In the genomic region with DNA sequence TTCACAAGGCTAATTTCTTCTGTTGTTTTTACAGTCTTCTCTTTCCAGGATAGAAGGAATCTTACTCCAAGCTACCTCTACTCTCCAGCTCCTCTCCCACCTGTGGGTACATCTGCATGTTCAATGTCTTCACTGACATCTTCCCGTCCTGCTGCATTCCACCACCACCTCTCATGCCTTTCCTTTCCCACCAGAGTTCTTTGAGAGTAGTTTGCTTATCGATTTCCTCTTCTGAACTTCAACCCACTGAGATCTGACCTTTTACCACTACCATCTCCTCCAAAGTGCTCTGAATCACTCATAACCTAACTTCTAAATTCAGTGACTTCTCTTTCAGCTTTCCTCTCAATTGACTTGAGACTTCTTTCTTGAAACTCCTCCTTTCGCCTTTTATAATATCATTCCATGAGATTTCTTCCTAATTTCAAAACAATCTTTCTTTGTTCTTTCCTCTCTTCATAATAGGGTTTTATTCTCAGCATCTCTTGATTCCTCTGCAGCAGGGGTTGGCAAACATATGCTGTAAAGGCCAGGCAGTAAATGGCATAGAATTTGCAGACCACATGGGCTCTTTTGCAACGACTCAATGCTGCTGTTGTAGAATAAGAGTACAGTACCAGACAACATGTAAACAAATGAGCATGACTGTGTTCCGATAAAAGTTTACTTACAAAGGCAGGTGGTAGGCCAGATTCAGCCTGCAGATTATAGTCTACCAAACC, we compare ENCODE assay signal across 27 cellular contexts. TPM values are rescaled to one million over a fixed set of nuclear protein-coding genes. Genes with fewer than 3 reads are reported as not detected.
A peak's percentile ranks its signal among the peaks of the same experiment; 100 is the strongest.
DNase-seq lines count a peak whose midpoint lies in the region; ATAC-seq, FAIRE-seq and TF ChIP-seq lines count a peak whose summit lies in the region.
"Had no signal": no experiment of that assay in that cellular context is flagged by ENCODE, and none has a peak within 500 bp of the region (broad histone marks: within the 10 kb centered on the region; RNA-seq: fewer than 3 reads in every experiment).

No MANE protein-coding gene starts in this region.

- H4K20me1 ChIP-seq in HCT116 (ENCODE audit: insufficient read depth) (no peaks in the 10 kb centered on the region), H1 (replicated peaks in 1 of 2; ENCODE audit: control insufficient read depth in 1 of 2, insufficient read depth in 2 of 2, low read length in 2 of 2) (no peaks in the 10 kb centered on the region), PC-9 (ENCODE audit: insufficient read depth) (no peaks in the 10 kb centered on the region)

- CTCF ChIA-PET in HCT116 (lab: Charles Lee) (interaction anchor here (1.1 kb wide), 1 partner anchor 39 kb away, joined by 3 read pairs; no protein-coding TSS in a partner anchor), H1 (lab: Charles Lee; ENCODE audit: partially characterized antibody) (interaction anchor here (0.6 to 1.1 kb wide), 2 partner anchors 60 to 63 kb away, joined by 3 read pairs; no protein-coding TSS in a partner anchor), PC-9 (lab: Charles Lee) (no interaction called here)

- no peak overlapping the region for H2BK20ac ChIP-seq in H1 (ENCODE audit: low read length)

- H3K23ac ChIP-seq in H1 (ENCODE audit: insufficient read length), result no peak overlapping the region
- H3K23ac ChIP-seq in trophoblast cell (ENCODE audit: low read length), result no peak overlapping the region

- no peak overlapping the region for H3K14ac ChIP-seq in H1 (ENCODE audit: insufficient read length)
- H3K14ac ChIP-seq in trophoblast cell (ENCODE audit: low read length), result no peak overlapping the region

- no peaks in the 10 kb centered on the region for H3F3A ChIP-seq in PC-9 (ENCODE audit: insufficient read depth, low read depth)

- TF ChIP-seq RAD21 in HCT116 (IDR thresholded peaks at IDR 0.05; ENCODE audit: low read depth) (no peak), H1 (IDR thresholded peaks at IDR 0.05 in 1 of 2, conservative IDR thresholded peaks at IDR 0.05 in 1 of 2; ENCODE audit: low read depth in 2 of 2, low read length in 2 of 2) (no peak)

- POLR2A ChIA-PET in HCT116 (lab: Charles Lee), result interaction anchor here (1.5 to 2.1 kb wide), 3 partner anchors 9 to 16 kb away, joined by 3 to 7 read pairs (median 5); no protein-coding TSS in a partner anchor
- POLR2A ChIA-PET in H1 (lab: Charles Lee; ENCODE audit: partially characterized antibody), result no interaction called here
- POLR2A ChIA-PET in PC-9 (lab: Charles Lee; ENCODE audit: unreplicated experiment), result no interaction called here

- no peaks in the 10 kb centered on the region for H3K9me2 ChIP-seq in HCT116 (ENCODE audit: insufficient read depth)
- no peaks in the 10 kb centered on the region for H3K9me2 ChIP-seq in PC-9 (ENCODE audit: insufficient read depth)

- peak overlapping the region; percentile 32 for H3K9ac ChIP-seq in HCT116 (ENCODE audit: low read length)
- no peak overlapping the region for H3K9ac ChIP-seq in H1 (replicated peaks in 1 of 4; ENCODE audit: extremely low read depth in 1 of 4, low read depth in 3 of 4, low read length in 3 of 4)
- no peak overlapping the region for H3K9ac ChIP-seq in trophoblast cell (ENCODE audit: low read length)
- H3K9ac ChIP-seq: KMS-11 had no signal

- RAD21 ChIA-PET in HCT116 (lab: Charles Lee; ENCODE audit: low non-redundant PET in 1 of 2, low total read pairs in 2 of 2, uncharacterized antibody in 2 of 2, unreplicated experiment in 2 of 2), result no interaction called here

- H2BK120ac ChIP-seq in H1 (replicated peaks; ENCODE audit: low read depth, low read length) (no peak overlapping the region), trophoblast cell (ENCODE audit: insufficient read depth, low read length, poor library complexity) (no peak overlapping the region)

- no peak for TF ChIP-seq CTCF in HCT116 (IDR thresholded peaks at IDR 0.05 in 2 of 3, conservative IDR thresholded peaks at IDR 0.05 in 1 of 3; ENCODE audit: borderline replicate concordance in 1 of 3, insufficient read depth in 1 of 3, low read depth in 2 of 3, low read length in 2 of 3)
- no peak for TF ChIP-seq CTCF in H1 (IDR thresholded peaks at IDR 0.05; ENCODE audit: control extremely low read depth in 1 of 3, insufficient read depth in 1 of 3, low read depth in 1 of 3, low read length in 3 of 3)
- TF ChIP-seq CTCF in PC-9 (conservative IDR thresholded peaks at IDR 0.05), result no peak

- no peak overlapping the region for H4K8ac ChIP-seq in H1 (ENCODE audit: extremely low read depth, insufficient read depth, low read length)
- no peak overlapping the region for H4K8ac ChIP-seq in trophoblast cell (ENCODE audit: low read depth, low read length)

- no peak for FAIRE-seq in H1 (lab: Jason Lieb, UNC)
- FAIRE-seq: GM18507 had no signal

- peak overlapping the region; percentile 51 for H3K4me2 ChIP-seq in HCT116 (ENCODE audit: low read length)
- no peak overlapping the region for H3K4me2 ChIP-seq in H1 (ENCODE audit: insufficient read depth in 1 of 2, low read depth in 2 of 2, low read length in 2 of 2)
- H3K4me2 ChIP-seq in trophoblast cell (ENCODE audit: low read length), result no peak overlapping the region
- no peak overlapping the region for H3K4me2 ChIP-seq in PC-9
- H3K4me2 ChIP-seq: KMS-11 had no signal

- H3K27me3 ChIP-seq in HCT116 (ENCODE audit: insufficient read depth, low read length) (no peaks in the 10 kb centered on the region), H1 (replicated peaks in 1 of 4; ENCODE audit: control insufficient read depth in 3 of 4, extremely low read depth in 1 of 4, insufficient read depth in 3 of 4, low read length in 3 of 4) (peaks cover 0 to 1% (median 0%) of the 10 kb centered on the region in 4 experiments; a peak in 1 of 7 replicates), trophoblast cell (ENCODE audit: insufficient read depth, low read length) (no peaks in the 10 kb centered on the region), PC-9 (ENCODE audit: insufficient read depth, low read depth) (no peaks in the 10 kb centered on the region)

- H3K9me3 ChIP-seq in HCT116 (ENCODE audit: control insufficient read depth in 1 of 2, insufficient read depth in 1 of 2, low read depth in 1 of 2, low read length in 2 of 2), result no peaks in the 10 kb centered on the region
- no peaks in the 10 kb centered on the region for H3K9me3 ChIP-seq in H1 (ENCODE audit: insufficient read depth in 2 of 2, low read depth in 1 of 2, low read length in 1 of 2)
- H3K9me3 ChIP-seq in trophoblast cell (ENCODE audit: insufficient read depth, low read depth, low read length), result no peaks in the 10 kb centered on the region
- H3K9me3 ChIP-seq in PC-9 (ENCODE audit: insufficient read depth, low read depth), result no peaks in the 10 kb centered on the region

- TF ChIP-seq EP300 in H1 (IDR thresholded peaks at IDR 0.05; ENCODE audit: borderline replicate concordance in 1 of 2, low read depth in 2 of 2, low read length in 2 of 2), result no peak

- ATAC-seq in HCT116 (peak; percentile 33), HG03280 (IDR thresholded peaks at IDR 0.05; ENCODE audit: unreplicated experiment) (no peak)
- ATAC-seq: Panc1 had no signal

- H2BK5ac ChIP-seq in H1 (ENCODE audit: low read depth, low read length), result no peak overlapping the region
- no peak overlapping the region for H2BK5ac ChIP-seq in trophoblast cell (ENCODE audit: low read depth, low read length, poor library complexity)

- H2AK5ac ChIP-seq in H1 (ENCODE audit: low read depth, low read length) (no peak overlapping the region), trophoblast cell (ENCODE audit: low read length) (no peak overlapping the region)

- H3K79me1 ChIP-seq in H1 (ENCODE audit: low read depth, low read length) (no peaks in the 10 kb centered on the region), trophoblast cell (ENCODE audit: low read length) (no peaks in the 10 kb centered on the region)

- in situ Hi-C loops in SK-MEL-5 (cut with HindIII; ENCODE audit: low pct_unique_long_range_greater_than_20kb, low sequenced_read_pairs), result no loop called here

- H2BK15ac ChIP-seq in H1 (ENCODE audit: low read length), result no peak overlapping the region

- H4K91ac ChIP-seq in H1 (replicated peaks; ENCODE audit: insufficient read length, low read length) (no peak overlapping the region), trophoblast cell (ENCODE audit: low read depth, low read length) (no peak overlapping the region)

- no peak for TF ChIP-seq POLR2A in HCT116 (IDR thresholded peaks at IDR 0.05; ENCODE audit: borderline replicate concordance, extremely low read depth, insufficient read depth, insufficient read length)
- TF ChIP-seq POLR2A in H1 (IDR thresholded peaks at IDR 0.05; ENCODE audit: control extremely low read depth in 1 of 2, low read depth in 2 of 2, low read length in 2 of 2), result no peak

- intact Hi-C loops in HCT116 (cut with micrococcal nuclease), result no loop called here
- intact Hi-C loops in PC-9 (cut with micrococcal nuclease; ENCODE audit: unreplicated experiment), result no loop called here

- H3K27ac ChIP-seq in HCT116 (ENCODE audit: low read depth, low read length) (peak overlapping the region; percentile 62), H1 (ENCODE audit: low read depth, low read length) (no peak overlapping the region), trophoblast cell (ENCODE audit: low read depth, low read length) (no peak overlapping the region), PC-9 (no peak overlapping the region)
- H3K27ac ChIP-seq: KMS-11, RWPE1 had no signal

- H3K79me2 ChIP-seq in HCT116 (ENCODE audit: insufficient read depth, low read length) (peaks cover 61% of the 10 kb centered on the region), H1 (ENCODE audit: control insufficient read depth in 1 of 2, insufficient read depth in 2 of 2, low read length in 2 of 2) (no peaks in the 10 kb centered on the region), trophoblast cell (ENCODE audit: control insufficient read depth, insufficient read depth, low read length, poor library complexity) (no peaks in the 10 kb centered on the region), PC-9 (ENCODE audit: low read depth) (peaks cover 21% of the 10 kb centered on the region; the same call in 1 of the 2 replicates)

- H4K12ac ChIP-seq in trophoblast cell (ENCODE audit: low read depth, low read length), result no peak overlapping the region

- H2BK12ac ChIP-seq in H1 (ENCODE audit: low read depth, low read length), result no peak overlapping the region
- no peak overlapping the region for H2BK12ac ChIP-seq in trophoblast cell (ENCODE audit: low read length)

- no peaks in the 10 kb centered on the region; the same call in 1 of the 2 replicates for H3K23me2 ChIP-seq in H1 (ENCODE audit: low read depth, low read length)

- H3K56ac ChIP-seq in H1 (replicated peaks; ENCODE audit: insufficient read length, low read depth, low read length), result no peak overlapping the region

- BruUV-seq in HCT116 (replicated peaks; lab: Mats Ljungman, UMichigan) (no TSS peak), PC-9 (replicated peaks; lab: Mats Ljungman, UMichigan) (no TSS peak)

- H3K4ac ChIP-seq in H1 (replicated peaks; ENCODE audit: insufficient read length, low read depth, low read length) (no peak overlapping the region), trophoblast cell (ENCODE audit: low read depth, low read length) (no peak overlapping the region)

- DNase-seq in HCT116 (ENCODE audit: low read depth, low spot score) (no peak), SK-MEL-5 (ENCODE audit: low read depth, low spot score) (peak; percentile 48), H1 (ENCODE audit: low read depth in 1 of 2, low spot score in 2 of 2) (no peak), trophoblast cell (peak; percentile 42 to 76), PC-9 (no peak)
- no peak for DNase-seq in effector CD8-positive, alpha-beta T cell (lab: John Stamatoyannopoulos, UW)
- no peak for DNase-seq in stimulated activated naive CD4-positive, alpha-beta T cell treated with Interleukin-2 at 50 U/mL for 16 hours (lab: John Stamatoyannopoulos, UW)
- DNase-seq: CD8-positive, alpha-beta memory T cell; DMS153; DND-41; H9; HFFc6; NCI-H1092; NCI-H1417 treated with DMSO at 0.1 percent for 48 hours; NCI-H1694 treated with DMSO at 0.1 percent for 48 hours; NCI-H2081 treated with DMSO at 0.1 percent for 48 hours; NCI-H2171; NCI-H226; NCI-H524; NCI-H82; NK-92 treated with Interleukin-12 subunit alpha and Interleukin-12 subunit beta, amount 100 ng/mL, for 24 hours; SHP77 had no signal

- no peak overlapping the region for H4K5ac ChIP-seq in H1 (ENCODE audit: insufficient read length, low read depth, low read length)

- H3K4me1 ChIP-seq in HCT116 (ENCODE audit: control insufficient read depth in 1 of 2, insufficient read depth in 2 of 2, low read length in 2 of 2) (peaks cover 57 to 73% of the 10 kb centered on the region in 2 experiments), H1 (replicated peaks in 1 of 4; ENCODE audit: control insufficient read depth in 3 of 4, insufficient read depth in 4 of 4, low read length in 3 of 4) (no peaks in the 10 kb centered on the region), trophoblast cell (ENCODE audit: control insufficient read depth in 1 of 2, insufficient read depth in 2 of 2, low read length in 2 of 2) (peaks cover 0 to 2% of the 10 kb centered on the region in 2 experiments), PC-9 (replicated peaks; ENCODE audit: insufficient read depth) (peaks cover 7% of the 10 kb centered on the region; the same call in 1 of the 2 replicates)

- no peak overlapping the region for H3K4me3 ChIP-seq in HCT116 (replicated peaks in 1 of 2; ENCODE audit: low read depth in 1 of 2, low read length in 2 of 2)
- no peak overlapping the region for H3K4me3 ChIP-seq in H1 (ENCODE audit: extremely low read depth in 1 of 4, insufficient read depth in 2 of 4, low read depth in 3 of 4, low read length in 4 of 4)
- H3K4me3 ChIP-seq in trophoblast cell (ENCODE audit: low read depth, low read length), result no peak overlapping the region
- H3K4me3 ChIP-seq in PC-9, result no peak overlapping the region

- 76 to 100% methylated on average over 1 to 5 of the region's 5 CpGs for WGBS in H1 (ENCODE audit: extremely low coverage in 1 of 2, insufficient coverage in 1 of 2, insufficient read length in 1 of 2, insufficient replicate concordance in 2 of 2, low coverage in 1 of 2, low lambda C conversion rate in 2 of 2, missing lambda C conversion rate in 1 of 2), 2 experiments
- 100% methylated on average over 1 of the region's 5 CpGs for WGBS in trophoblast cell (ENCODE audit: extremely low coverage, insufficient coverage, insufficient read length)

- H2AFZ ChIP-seq in HCT116 (ENCODE audit: low read depth, low read length, poor library complexity, severe bottlenecking) (no peak overlapping the region), H1 (ENCODE audit: low read length) (no peak overlapping the region), trophoblast cell (ENCODE audit: insufficient read depth, low read length, poor library complexity) (no peak overlapping the region), PC-9 (no peak overlapping the region)

- H3K18ac ChIP-seq in H1 (ENCODE audit: extremely low read depth, low read length) (no peak overlapping the region), trophoblast cell (ENCODE audit: low read length) (no peak overlapping the region)

- H3K36me3 ChIP-seq in HCT116 (ENCODE audit: control insufficient read depth in 1 of 2, insufficient read depth in 2 of 2, low read length in 2 of 2) (peaks cover 23 to 36% of the 10 kb centered on the region in 2 experiments; a peak in 3 of 4 replicates), H1 (ENCODE audit: control insufficient read depth in 2 of 4, insufficient read depth in 4 of 4, low read length in 3 of 4) (no peaks in the 10 kb centered on the region), trophoblast cell (ENCODE audit: control insufficient read depth in 1 of 2, insufficient read depth in 2 of 2, low read length in 2 of 2) (no peaks in the 10 kb centered on the region), PC-9 (ENCODE audit: low read depth) (peaks cover 9% of the 10 kb centered on the region; the same call in 1 of the 2 replicates)

RNA-seq across cellular contexts. Expression of gene ACSL5, which starts 22.1 kb away (rescaled TPM):
- 195 TPM for total RNA-seq in HCT116 (2021; ENCODE audit: unreplicated experiment)
- polyA plus RNA-seq in HCT116 (2012), result 101 and 149 TPM in 2 replicates
- total RNA-seq in SK-MEL-5 (2014; rRNA removed; shearing (Covaris generic)), result 0.11 and 0.26 TPM in 2 replicates
- polyA plus RNA-seq in SK-MEL-5 (2015; cell fraction: cytosol; rRNA removed), result 0.14 and 0.44 TPM in 2 replicates
- polyA plus RNA-seq in SK-MEL-5 (2015; cell fraction: nucleus; rRNA removed), result 0.11 TPM in 1 of 2 replicates, not detected in the other
- not detected in 2 replicates for total RNA-seq in H1 (2021; fragmentation: NEBNext Ultra II Directional; extraction: Animal tissue kit (Norgen Biotek cat#: 25700))
- not detected in 2 replicates for polyA plus RNA-seq in H1 (2011; rRNA removed)
- 0.03 TPM for polyA plus RNA-seq in H1 (2011; cell fraction: cytosol; rRNA removed)
- not detected for polyA plus RNA-seq in H1 (2011; cell fraction: nucleus; rRNA removed)
- polyA plus RNA-seq in H1 (2012, experiment 1 of 2), result not detected in 4 replicates
- not detected for polyA plus RNA-seq in H1 (2012, experiment 2 of 2)
- not detected for polyA plus RNA-seq in H1 (2013, experiment 1 of 2)
- not detected for polyA plus RNA-seq in H1 (2013, experiment 2 of 2)
- not detected in 2 replicates for polyA minus RNA-seq in H1 (2011; rRNA and poly(A)+ RNA removed)
- not detected for polyA minus RNA-seq in H1 (2011; cell fraction: cytosol; rRNA and poly(A)+ RNA removed)
- polyA minus RNA-seq in H1 (2011; cell fraction: nucleus; rRNA and poly(A)+ RNA removed), result not detected
- 0.07 and 0.18 TPM in 2 replicates for polyA plus RNA-seq in trophoblast cell (2013)
- total RNA-seq in PC-9 (2021), result 11.7 and 21.4 TPM in 2 replicates
- total RNA-seq: H9 had no signal

RNA-seq across cellular contexts. Expression of gene ZDHHC6, which starts 50.7 kb away (rescaled TPM):
- 88.5 TPM for total RNA-seq in HCT116 (2021; ENCODE audit: unreplicated experiment)
- polyA plus RNA-seq in HCT116 (2012), result 28.5 and 41.6 TPM in 2 replicates
- 31.2 TPM in 2 replicates for total RNA-seq in SK-MEL-5 (2014; rRNA removed; shearing (Covaris generic))
- polyA plus RNA-seq in SK-MEL-5 (2015; cell fraction: cytosol; rRNA removed), result 24.8 and 32.2 TPM in 2 replicates
- 171 and 212 TPM in 2 replicates for polyA plus RNA-seq in SK-MEL-5 (2015; cell fraction: nucleus; rRNA removed)
- total RNA-seq in H1 (2021; fragmentation: NEBNext Ultra II Directional; extraction: Animal tissue kit (Norgen Biotek cat#: 25700)), result 21.0 and 27.4 TPM in 2 replicates
- 7.5 and 13.6 TPM in 2 replicates for polyA plus RNA-seq in H1 (2011; rRNA removed)
- polyA plus RNA-seq in H1 (2011; cell fraction: cytosol; rRNA removed), result 13.9 TPM
- 9.3 TPM for polyA plus RNA-seq in H1 (2011; cell fraction: nucleus; rRNA removed)
- polyA plus RNA-seq in H1 (2012, experiment 1 of 2), result 17.5 to 27.4 TPM (median 18.9 TPM) in 4 replicates
- polyA plus RNA-seq in H1 (2012, experiment 2 of 2), result 6.5 TPM
- 26.5 TPM for polyA plus RNA-seq in H1 (2013, experiment 1 of 2)
- polyA plus RNA-seq in H1 (2013, experiment 2 of 2), result 21.5 TPM
- polyA minus RNA-seq in H1 (2011; rRNA and poly(A)+ RNA removed), result 14.5 and 14.6 TPM in 2 replicates
- 5.4 TPM for polyA minus RNA-seq in H1 (2011; cell fraction: cytosol; rRNA and poly(A)+ RNA removed)
- polyA minus RNA-seq in H1 (2011; cell fraction: nucleus; rRNA and poly(A)+ RNA removed), result 21.7 TPM
- 18.5 and 19.0 TPM in 2 replicates for polyA plus RNA-seq in trophoblast cell (2013)
- total RNA-seq in PC-9 (2021), result 14.0 and 24.2 TPM in 2 replicates

RNA-seq across cellular contexts. Expression of gene VTI1A, which starts 51.0 kb away (rescaled TPM):
- total RNA-seq in HCT116 (2021; ENCODE audit: unreplicated experiment) (80.7 TPM), PC-9 (2021) (18.1 and 18.3 TPM in 2 replicates)
- polyA plus RNA-seq in HCT116 (2012), result 15.4 and 23.6 TPM in 2 replicates
- total RNA-seq in SK-MEL-5 (2014; rRNA removed; shearing (Covaris generic)), result 42.1 and 52.4 TPM in 2 replicates
- polyA plus RNA-seq in SK-MEL-5 (2015; cell fraction: cytosol; rRNA removed), result 29.3 and 32.4 TPM in 2 replicates
- 84.4 and 88.9 TPM in 2 replicates for polyA plus RNA-seq in SK-MEL-5 (2015; cell fraction: nucleus; rRNA removed)
- 18.5 and 20.0 TPM in 2 replicates for total RNA-seq in H1 (2021; fragmentation: NEBNext Ultra II Directional; extraction: Animal tissue kit (Norgen Biotek cat#: 25700))
- 6.0 and 7.8 TPM in 2 replicates for polyA plus RNA-seq in H1 (2011; rRNA removed)
- polyA plus RNA-seq in H1 (2011; cell fraction: cytosol; rRNA removed), result 8.2 TPM
- polyA plus RNA-seq in H1 (2011; cell fraction: nucleus; rRNA removed), result 7.9 TPM
- polyA plus RNA-seq in H1 (2012, experiment 1 of 2), result 6.7 to 10.6 TPM (median 8.2 TPM) in 4 replicates
- polyA plus RNA-seq in H1 (2012, experiment 2 of 2), result 4.2 TPM
- 8.0 TPM for polyA plus RNA-seq in H1 (2013, experiment 1 of 2)
- polyA plus RNA-seq in H1 (2013, experiment 2 of 2), result 7.7 TPM
- 11.5 and 14.4 TPM in 2 replicates for polyA minus RNA-seq in H1 (2011; rRNA and poly(A)+ RNA removed)
- 9.8 TPM for polyA minus RNA-seq in H1 (2011; cell fraction: cytosol; rRNA and poly(A)+ RNA removed)
- 60.3 TPM for polyA minus RNA-seq in H1 (2011; cell fraction: nucleus; rRNA and poly(A)+ RNA removed)
- polyA plus RNA-seq in trophoblast cell (2013), result 11.6 and 12.1 TPM in 2 replicates

Comparison
In these comparisons a context has a peak if more than half of its experiments do, and no peak if none do; other contexts are left out.
1. DNase-seq: peak in SK-MEL-5 (single experiment) and trophoblast cell (2 of 2); none in HCT116 (single experiment), H1 (0 of 2), effector CD8-positive, alpha-beta T cell (single experiment), PC-9 (0 of 2) and stimulated activated naive CD4-positive, alpha-beta T cell treated with Interleukin-2 at 50 U/mL for 16 hours (single experiment).
2. RNA of gene ACSL5, which starts 22.1 kb away (total RNA-seq): 195 TPM in HCT116 (single experiment) and 11.7 to 21.4 TPM in PC-9; 0.11 to 0.26 TPM in SK-MEL-5 and not detected in H1; every median in the first group is over 10 times any median in the second.